8 cellular contexts compared by ENCODE assay signal in genomic region chr16:27242398-27242797, GRCh38. TPM values are rescaled to one million over a fixed set of nuclear protein-coding genes. Genes with fewer than 3 reads are reported as not detected.
DNase-seq lines count a peak whose midpoint lies in the region; ATAC-seq lines count a peak whose summit lies in the region.

No MANE protein-coding gene starts in this region.

- peaks cover 24% of the 10 kb centered on the region for H3K79me1 ChIP-seq in mesenchymal stem cell (replicated peaks; ENCODE audit: low read length, poor library complexity, severe bottlenecking)

- ATAC-seq in activated naive CD8-positive, alpha-beta T cell treated with anti-CD3 and anti-CD28 coated beads, Interleukin-2, amount 50 U/mL, for 24 hours = no peak
- ATAC-seq in HG03520 (IDR thresholded peaks at IDR 0.05; ENCODE audit: unreplicated experiment) (no peak), HG03571 (IDR thresholded peaks at IDR 0.05; ENCODE audit: unreplicated experiment) (no peak)

- peaks cover 83% of the 10 kb centered on the region for H3K4me1 Mint-ChIP-seq in activated CD4-positive, alpha-beta T cell treated with anti-CD3 and anti-CD28 coated beads, Interleukin-2, amount 10 ng/mL, durations not matched to agents 24 days and 14 days
- peaks cover 96% of the 10 kb centered on the region for H3K4me1 Mint-ChIP-seq in activated naive CD8-positive, alpha-beta T cell treated with anti-CD3 and anti-CD28 coated beads, Interleukin-2, amount 50 U/mL, for 24 hours

- H3K4ac ChIP-seq in mesenchymal stem cell (ENCODE audit: low read depth in 1 of 2, low read length in 2 of 2) = peak overlapping the region; percentile 39 to 45

- WGBS in mesenchymal stem cell = 78% methylated on average over 2 of the region's 2 CpGs

- DNase-seq in activated CD4-positive, alpha-beta T cell treated with anti-CD3 and anti-CD28 coated beads, Interleukin-2, amount 10 ng/mL, durations not matched to agents 24 days and 14 days = no peak
- DNase-seq in activated CD4-positive, alpha-beta T cell treated with anti-CD3 and anti-CD28 coated beads for 1 hour = no peak
- DNase-seq in activated naive CD8-positive, alpha-beta T cell treated with anti-CD3 and anti-CD28 coated beads, Interleukin-2, amount 50 U/mL, for 24 hours = no peak
- DNase-seq in mesenchymal stem cell = no peak
- no peak for DNase-seq in substantia nigra (lab: John Stamatoyannopoulos, UW)
- no peak for DNase-seq in HuH-7 (ENCODE audit: low spot score)

- H3K27ac ChIP-seq in mesenchymal stem cell (ENCODE audit: low read length, poor library complexity, severe bottlenecking) (peak overlapping the region; percentile 94), substantia nigra (ENCODE audit: low read depth, low read length, poor library complexity, severe bottlenecking) (peak overlapping the region; percentile 64)

- intact Hi-C loops in activated CD4-positive, alpha-beta T cell treated with anti-CD3 and anti-CD28 coated beads, Interleukin-2, amount 10 ng/mL, durations not matched to agents 24 days and 14 days (cut with micrococcal nuclease) = no loop called here

- peak overlapping the region; percentile 97 for H4K91ac ChIP-seq in mesenchymal stem cell (ENCODE audit: low read length)

- H3K36me3 ChIP-seq in mesenchymal stem cell (ENCODE audit: control insufficient read depth in 1 of 2, insufficient read depth in 2 of 2, low read depth in 1 of 2, low read length in 2 of 2) = peaks cover 0 to 8% of the 10 kb centered on the region in 2 experiments

- no peak overlapping the region for H3K4me3 ChIP-seq in mesenchymal stem cell (ENCODE audit: insufficient read depth in 1 of 2, low read depth in 1 of 2, low read length in 2 of 2)

- H3K9me3 ChIP-seq in mesenchymal stem cell (ENCODE audit: control insufficient read depth, low read length) = no peaks in the 10 kb centered on the region

- H3K4me2 ChIP-seq in mesenchymal stem cell (ENCODE audit: low read length, poor library complexity, severe bottlenecking) = peak overlapping the region; percentile 67

- H3K14ac ChIP-seq in mesenchymal stem cell (ENCODE audit: low read length in 2 of 2) = no peak overlapping the region

- peak overlapping the region; percentile 82 for H2BK15ac ChIP-seq in mesenchymal stem cell (ENCODE audit: low read depth, poor library complexity, severe bottlenecking)

- H3K18ac ChIP-seq in mesenchymal stem cell (ENCODE audit: low read depth in 1 of 2, low read length in 2 of 2) = peak overlapping the region; percentile 90 to 94

- peak overlapping the region; percentile 82 for H3K27ac Mint-ChIP-seq in activated CD4-positive, alpha-beta T cell treated with anti-CD3 and anti-CD28 coated beads, Interleukin-2, amount 10 ng/mL, durations not matched to agents 24 days and 14 days
- H3K27ac Mint-ChIP-seq in activated naive CD8-positive, alpha-beta T cell treated with anti-CD3 and anti-CD28 coated beads, Interleukin-2, amount 50 U/mL, for 24 hours = peak overlapping the region; percentile 92

- no peak overlapping the region for H3K9ac ChIP-seq in mesenchymal stem cell (ENCODE audit: low read length)

- peaks cover 46% of the 10 kb centered on the region for H3K4me1 ChIP-seq in mesenchymal stem cell (ENCODE audit: control insufficient read depth, insufficient read depth, low read depth, low read length)

- H2AK5ac ChIP-seq in mesenchymal stem cell (ENCODE audit: low read length, severe bottlenecking) = peak overlapping the region; percentile 54

- peak overlapping the region; percentile 61 for H3K4me3 Mint-ChIP-seq in activated CD4-positive, alpha-beta T cell treated with anti-CD3 and anti-CD28 coated beads, Interleukin-2, amount 10 ng/mL, durations not matched to agents 24 days and 14 days
- H3K4me3 Mint-ChIP-seq in activated naive CD8-positive, alpha-beta T cell treated with anti-CD3 and anti-CD28 coated beads, Interleukin-2, amount 50 U/mL, for 24 hours = peak overlapping the region; percentile 51

- no peak overlapping the region for H3K23ac ChIP-seq in mesenchymal stem cell (ENCODE audit: low read length in 2 of 2)

- H2AFZ ChIP-seq in mesenchymal stem cell (ENCODE audit: low read depth, low read length) = no peak overlapping the region

- H2BK120ac ChIP-seq in mesenchymal stem cell (ENCODE audit: low read depth, low read length) = peak overlapping the region; percentile 83

- peak overlapping the region; percentile 73 for H4K8ac ChIP-seq in mesenchymal stem cell (ENCODE audit: low read length)

- H3K36me3 Mint-ChIP-seq in activated CD4-positive, alpha-beta T cell treated with anti-CD3 and anti-CD28 coated beads, Interleukin-2, amount 10 ng/mL, durations not matched to agents 24 days and 14 days (ENCODE audit: low read depth) = peaks cover 30% of the 10 kb centered on the region
- H3K36me3 Mint-ChIP-seq in activated naive CD8-positive, alpha-beta T cell treated with anti-CD3 and anti-CD28 coated beads, Interleukin-2, amount 50 U/mL, for 24 hours (ENCODE audit: low read depth) = peaks cover 31% of the 10 kb centered on the region

- no peaks in the 10 kb centered on the region for H3K27me3 Mint-ChIP-seq in activated CD4-positive, alpha-beta T cell treated with anti-CD3 and anti-CD28 coated beads, Interleukin-2, amount 10 ng/mL, durations not matched to agents 24 days and 14 days
- no peaks in the 10 kb centered on the region for H3K27me3 Mint-ChIP-seq in activated naive CD8-positive, alpha-beta T cell treated with anti-CD3 and anti-CD28 coated beads, Interleukin-2, amount 50 U/mL, for 24 hours

- H2BK5ac ChIP-seq in mesenchymal stem cell (ENCODE audit: low read depth, low read length, poor library complexity, severe bottlenecking) = peak overlapping the region; percentile 48

- no peaks in the 10 kb centered on the region for H3K9me3 Mint-ChIP-seq in activated CD4-positive, alpha-beta T cell treated with anti-CD3 and anti-CD28 coated beads, Interleukin-2, amount 10 ng/mL, durations not matched to agents 24 days and 14 days
- H3K9me3 Mint-ChIP-seq in activated naive CD8-positive, alpha-beta T cell treated with anti-CD3 and anti-CD28 coated beads, Interleukin-2, amount 50 U/mL, for 24 hours = no peaks in the 10 kb centered on the region

- no peaks in the 10 kb centered on the region for H3K27me3 ChIP-seq in mesenchymal stem cell (ENCODE audit: control insufficient read depth in 1 of 2, insufficient read depth in 1 of 2, low read length in 2 of 2)

- peak overlapping the region; percentile 90 to 97 for H2BK12ac ChIP-seq in mesenchymal stem cell (ENCODE audit: low read length in 2 of 2)

RNA-seq across cellular contexts. Expression of gene NSMCE1, which starts 26.2 kb away (rescaled TPM):
- total RNA-seq in activated CD4-positive, alpha-beta T cell treated with anti-CD3 and anti-CD28 coated beads, Interleukin-2, amount 10 ng/mL, durations not matched to agents 24 days and 14 days = 143 and 149 TPM in 2 replicates
- 52.8 TPM for polyA plus RNA-seq in mesenchymal stem cell (2013, experiment 1 of 2)
- 54.6 TPM for polyA plus RNA-seq in mesenchymal stem cell (2013, experiment 2 of 2)

RNA-seq across cellular contexts. Expression of gene KDM8, which starts 39.1 kb away (rescaled TPM):
- total RNA-seq in activated CD4-positive, alpha-beta T cell treated with anti-CD3 and anti-CD28 coated beads, Interleukin-2, amount 10 ng/mL, durations not matched to agents 24 days and 14 days = 11.0 and 13.6 TPM in 2 replicates
- polyA plus RNA-seq in mesenchymal stem cell (2013, experiment 1 of 2) = 1.9 TPM
- polyA plus RNA-seq in mesenchymal stem cell (2013, experiment 2 of 2) = 1.7 TPM
